3 cellular contexts compared by ENCODE assay signal in the genomic region with DNA sequence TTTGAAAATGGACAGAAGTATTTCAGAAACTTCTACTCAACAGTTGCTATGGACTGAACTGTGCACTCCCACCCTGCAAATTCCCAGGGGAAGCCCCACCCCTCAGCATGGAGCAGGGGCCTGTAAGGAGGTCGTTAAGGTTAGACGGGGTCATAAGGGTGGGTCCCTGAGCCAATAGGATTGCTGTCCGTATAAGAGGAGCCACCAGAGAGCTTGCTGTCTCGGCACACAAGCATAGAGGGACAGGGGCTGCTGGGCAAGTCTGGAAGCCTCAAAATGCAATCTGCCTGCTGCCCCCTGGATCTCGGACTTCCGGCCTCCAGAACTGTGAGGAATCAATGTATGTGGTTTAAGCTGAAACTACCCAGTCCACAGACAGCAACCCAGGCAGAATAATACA.
TF ChIP-seq lines count a peak whose summit lies in the region.

No MANE protein-coding gene starts in this region.

TF ChIP-seq in K562, 482 proteins besides CTCF, POLR2A, EP300 and RAD21:
- no peak for TF ChIP-seq ZNF77 (CRISPR knock-in tag; IDR thresholded peaks at IDR 0.05)
- TF ChIP-seq ZFX (CRISPR knock-in tag; IDR thresholded peaks at IDR 0.05): no peak
- no peak for TF ChIP-seq KHSRP (IDR thresholded peaks at IDR 0.05)
- TF ChIP-seq ZBTB8A (IDR thresholded peaks at IDR 0.05; ENCODE audit: partially characterized antibody): no peak
- TF ChIP-seq SMC3 (conservative IDR thresholded peaks at IDR 0.05; ENCODE audit: insufficient read depth, low read depth, low read length): no peak
- TF ChIP-seq STAT5B (CRISPR knock-in tag; IDR thresholded peaks at IDR 0.05): no peak
- TF ChIP-seq MCM3 (IDR thresholded peaks at IDR 0.05): no peak
- TF ChIP-seq RREB1 (CRISPR knock-in tag; IDR thresholded peaks at IDR 0.05): no peak

TF ChIP-seq in liver, 16 proteins besides CTCF, POLR2A, EP300 and RAD21:
- TF ChIP-seq FOXA1 (IDR thresholded peaks at IDR 0.05) (no peak), FOXA2 (IDR thresholded peaks at IDR 0.05) (no peak), HNF4G (IDR thresholded peaks at IDR 0.05) (no peak), RXRA (IDR thresholded peaks at IDR 0.05) (peak in 1 of 2 donors; percentile 30), YY1 (IDR thresholded peaks at IDR 0.05) (no peak)

TF ChIP-seq in SK-N-SH, 30 proteins besides CTCF, POLR2A, EP300 and RAD21:
- no peak for TF ChIP-seq SMC3 (IDR thresholded peaks at IDR 0.05; ENCODE audit: low read depth, low read length)
TF ChIP-seq in SK-N-SH: peak in this region for 0.
